11 cellular contexts compared by ENCODE assay signal in genomic region chr3:184085389-184085852, GRCh38. TPM values are rescaled to one million over a fixed set of nuclear protein-coding genes. Genes with fewer than 3 reads are reported as not detected.
A peak's percentile ranks its signal among the peaks of the same experiment; 100 is the strongest.
DNase-seq lines count a peak whose midpoint lies in the region; ATAC-seq and TF ChIP-seq lines count a peak whose summit lies in the region.
"Had no signal": no experiment of that assay in that cellular context is flagged by ENCODE, and none has a peak within 500 bp of the region (broad histone marks: within the 10 kb centered on the region; RNA-seq: fewer than 3 reads in every experiment).

No MANE protein-coding gene starts in this region.

- no peaks in the 10 kb centered on the region for H3K4me1 ChIP-seq in CD8-positive, alpha-beta T cell (ENCODE audit: insufficient read depth, low read length)
- no peaks in the 10 kb centered on the region for H3K4me1 ChIP-seq in tibial nerve
- H3K4me1 ChIP-seq: left lung, upper lobe of left lung had no signal

- no peak for TF ChIP-seq POLR2A in tibial nerve (IDR thresholded peaks at IDR 0.05)

- H3K27ac Mint-ChIP-seq in CD8-positive, alpha-beta T cell = peak overlapping the region; percentile 65

- TF ChIP-seq EP300 in tibial nerve (IDR thresholded peaks at IDR 0.05) = no peak

- no peaks in the 10 kb centered on the region for H3K27me3 ChIP-seq in CD8-positive, alpha-beta T cell (ENCODE audit: insufficient read depth, low read length)
- no peaks in the 10 kb centered on the region for H3K27me3 ChIP-seq in HL-60 (ENCODE audit: insufficient read depth, poor library complexity, severe bottlenecking)
- H3K27me3 ChIP-seq in tibial nerve = no peaks in the 10 kb centered on the region
- H3K27me3 ChIP-seq: left lung, upper lobe of left lung had no signal

- intact Hi-C loops in CD8-positive, alpha-beta T cell (cut with DNase I, micrococcal nuclease) = no loop called here

- H3K4me1 Mint-ChIP-seq in CD8-positive, alpha-beta T cell (ENCODE audit: low read depth) = peaks cover 7% of the 10 kb centered on the region

- ATAC-seq in CD8-positive, alpha-beta T cell = peak; percentile 62
- ATAC-seq in GM18909 (IDR thresholded peaks at IDR 0.05; ENCODE audit: poor library complexity, unreplicated experiment) = no peak
- ATAC-seq: left lung had no signal

- H3K4me3 ChIP-seq in CD8-positive, alpha-beta T cell (ENCODE audit: low read depth, low read length) = no peak overlapping the region
- H3K4me3 ChIP-seq in HL-60 (replicated peaks; ENCODE audit: insufficient read depth, low read length) = no peak overlapping the region
- H3K4me3 ChIP-seq in fibroblast of villous mesenchyme (ENCODE audit: low read depth, low read length) = no peak overlapping the region
- no peak overlapping the region for H3K4me3 ChIP-seq in tibial nerve
- H3K4me3 ChIP-seq: left lung, upper lobe of left lung had no signal

- peaks cover 7% of the 10 kb centered on the region for H3K9me3 Mint-ChIP-seq in CD8-positive, alpha-beta T cell

- WGBS in tibial nerve, 2 donors = 73 to 74% methylated on average over 3 of the region's 3 CpGs

- H3K27me3 Mint-ChIP-seq in CD8-positive, alpha-beta T cell (ENCODE audit: low read depth) = no peaks in the 10 kb centered on the region

- H3K36me3 Mint-ChIP-seq in CD8-positive, alpha-beta T cell = no peaks in the 10 kb centered on the region

- H3K36me3 ChIP-seq in CD8-positive, alpha-beta T cell (ENCODE audit: insufficient read depth, low read length) = no peaks in the 10 kb centered on the region
- no peaks in the 10 kb centered on the region for H3K36me3 ChIP-seq in tibial nerve
- H3K36me3 ChIP-seq: left lung, upper lobe of left lung had no signal

- no peaks in the 10 kb centered on the region for H3K9me3 ChIP-seq in CD8-positive, alpha-beta T cell (ENCODE audit: low read length)
- H3K9me3 ChIP-seq in tibial nerve = peaks cover 0 to 1% (median 0%) of the 10 kb centered on the region in 4 donors

- DNase-seq in CD8-positive, alpha-beta T cell = no peak
- DNase-seq in HL-60 (ENCODE audit: low read depth in 1 of 2, low spot score in 1 of 2) (peak; percentile 8 to 23), RWPE1 (ENCODE audit: low spot score) (peak; percentile 75), fibroblast of villous mesenchyme (ENCODE audit: low read depth) (peak; percentile 83), NCI-H1048 (lab: John Stamatoyannopoulos, UW) (no peak), tibial nerve (ENCODE audit: low spot score in 2 of 2) (no peak)
- DNase-seq in stimulated activated CD4-positive, alpha-beta T cell treated with anti-CD3 and anti-CD28 coated beads, Interleukin-4, amount 100 ng/mL, for 1 hour = no peak
- DNase-seq: left lung, posterior cingulate gyrus, upper lobe of left lung had no signal

- no peak for TF ChIP-seq CTCF in CD8-positive, alpha-beta T cell (IDR thresholded peaks at IDR 0.05)
- TF ChIP-seq CTCF in HL-60 (IDR thresholded peaks at IDR 0.05; ENCODE audit: insufficient read depth, low read length) (no peak), RWPE1 (conservative IDR thresholded peaks at IDR 0.05; ENCODE audit: low read depth) (no peak), fibroblast of villous mesenchyme (IDR thresholded peaks at IDR 0.05; ENCODE audit: insufficient read depth, low read depth, low read length) (no peak), tibial nerve (IDR thresholded peaks at IDR 0.05) (no peak)

- POLR2A ChIA-PET in CD8-positive, alpha-beta T cell (lab: Charles Lee) = no interaction called here
- POLR2A ChIA-PET in RWPE1 (lab: Yijun Ruan, JAX; ENCODE audit: low non-redundant PET) = no interaction called here

- CTCF ChIA-PET in CD8-positive, alpha-beta T cell (lab: Charles Lee) = no interaction called here
- CTCF ChIA-PET in RWPE1 (lab: Yijun Ruan, JAX) = interaction anchor here (0.6 kb wide), 2 partner anchors 73 to 477 kb away, joined by 3 to 4 read pairs; no protein-coding TSS in a partner anchor

- no peak overlapping the region for H3K4me3 Mint-ChIP-seq in CD8-positive, alpha-beta T cell

- H3K27ac ChIP-seq in CD8-positive, alpha-beta T cell (ENCODE audit: low read depth, low read length) = no peak overlapping the region
- H3K27ac ChIP-seq in HL-60 (replicated peaks) (no peak overlapping the region), RWPE1 (no peak overlapping the region), tibial nerve (no peak overlapping the region)
- H3K27ac ChIP-seq: left lung, upper lobe of left lung had no signal

RNA-seq across cellular contexts. Expression of gene HTR3E, which starts 11.4 kb away (rescaled TPM):
- total RNA-seq in CD8-positive, alpha-beta T cell = not detected
- total RNA-seq in fibroblast of villous mesenchyme = not detected in 2 replicates
- not detected for total RNA-seq in tibial nerve
- total RNA-seq: left lung, upper lobe of left lung had no signal

RNA-seq across cellular contexts. Expression of gene HTR3C, which starts 32.6 kb away (rescaled TPM):
- not detected for total RNA-seq in CD8-positive, alpha-beta T cell
- not detected in 2 replicates for total RNA-seq in fibroblast of villous mesenchyme
- total RNA-seq in tibial nerve = not detected

RNA-seq across cellular contexts. Expression of gene EIF2B5, which starts 49.7 kb away (rescaled TPM):
- 10 to 100 TPM; 52.6 to 61.9 TPM for total RNA-seq in CD8-positive, alpha-beta T cell
- 28.0 and 30.7 TPM in 2 replicates for total RNA-seq in fibroblast of villous mesenchyme
- total RNA-seq in tibial nerve = 10 to 100 TPM; 28.8 to 51.0 (median 36.5) TPM

RNA-seq across cellular contexts. Expression of gene HTR3D, which starts 53.9 kb away (rescaled TPM):
- not detected for total RNA-seq in CD8-positive, alpha-beta T cell
- total RNA-seq in fibroblast of villous mesenchyme (not detected in 2 replicates), tibial nerve (not detected)
- total RNA-seq: left lung, upper lobe of left lung had no signal

Comparison
In these comparisons a context has a peak if more than half of its experiments do, and no peak if none do; other contexts are left out.
1. DNase-seq: peak in HL-60 (2 of 2), RWPE1 (single experiment) and fibroblast of villous mesenchyme (single experiment); none in CD8-positive, alpha-beta T cell (0 of 7), stimulated activated CD4-positive, alpha-beta T cell treated with anti-CD3 and anti-CD28 coated beads, Interleukin-4, amount 100 ng/mL, for 1 hour (single experiment), NCI-H1048 (single experiment) and tibial nerve (0 of 2).